In genomic region chr1:84146375-84147032, GRCh38 we compare ENCODE assay signal across 9 cellular contexts. TPM values are rescaled to one million over a fixed set of nuclear protein-coding genes. Genes with fewer than 3 reads are reported as not detected.
DNase-seq lines count a peak whose midpoint lies in the region; ATAC-seq, FAIRE-seq and TF ChIP-seq lines count a peak whose summit lies in the region.
"Had no signal": no experiment of that assay in that cellular context is flagged by ENCODE, and none has a peak within 500 bp of the region (broad histone marks: within the 10 kb centered on the region; RNA-seq: fewer than 3 reads in every experiment).

No MANE protein-coding gene starts in this region.

- in situ Hi-C loops in Panc1 (cut with HindIII; ENCODE audit: low pct_unique_long_range_greater_than_20kb, low sequenced_read_pairs) = no loop called here

- peaks cover 18% of the 10 kb centered on the region for H3K36me3 Mint-ChIP-seq in activated CD4-positive, alpha-beta T cell treated with anti-CD3 and anti-CD28 coated beads, Interleukin-2, amount 10 ng/mL, durations not matched to agents 7 days and 5 days (ENCODE audit: low read depth)
- H3K36me3 Mint-ChIP-seq in progenitor cell of endocrine pancreas (ENCODE audit: insufficient read depth) = peaks cover 11% of the 10 kb centered on the region

- H3K27ac ChIP-seq in Panc1 (ENCODE audit: low read length) (no peak overlapping the region; the same call in 1 of the 2 replicates), stomach (peak overlapping the region in 4 of 5 donors; percentile 66 to 78 (median 72)), ovary (no peak overlapping the region)

- peaks cover 46% of the 10 kb centered on the region for H3K4me1 Mint-ChIP-seq in activated CD4-positive, alpha-beta T cell treated with anti-CD3 and anti-CD28 coated beads, Interleukin-2, amount 10 ng/mL, durations not matched to agents 7 days and 5 days
- H3K4me1 Mint-ChIP-seq in progenitor cell of endocrine pancreas (ENCODE audit: low read depth) = peaks cover 15% of the 10 kb centered on the region
- H3K4me1 Mint-ChIP-seq: H9 had no signal

- no peak for DNase-seq in activated CD4-positive, alpha-beta T cell treated with anti-CD3 and anti-CD28 coated beads, Interleukin-2, amount 10 ng/mL, durations not matched to agents 7 days and 5 days
- no peak for DNase-seq in activated CD4-positive, alpha-beta T cell treated with anti-CD3 and anti-CD28 coated beads for 4 hours
- DNase-seq in Panc1 (ENCODE audit: low read depth, low spot score) (peak; percentile 56), epithelial cell of esophagus (ENCODE audit: low read depth) (peak; percentile 67), stomach (no peak), progenitor cell of endocrine pancreas (ENCODE audit: low spot score, unreplicated experiment) (no peak), ovary (no peak), GM12892 (ENCODE audit: insufficient read length) (no peak)
- DNase-seq: H9 had no signal

- H3K4me3 Mint-ChIP-seq in activated CD4-positive, alpha-beta T cell treated with anti-CD3 and anti-CD28 coated beads, Interleukin-2, amount 10 ng/mL, durations not matched to agents 7 days and 5 days = peak overlapping the region; percentile 97
- H3K4me3 Mint-ChIP-seq in progenitor cell of endocrine pancreas (ENCODE audit: low read depth) = no peak overlapping the region
- H3K4me3 Mint-ChIP-seq: H9 had no signal

- no peak for FAIRE-seq in GM12892 (lab: Jason Lieb, UNC)

- no peak for TF ChIP-seq POLR2A in stomach (IDR thresholded peaks at IDR 0.05)
- no peak for TF ChIP-seq POLR2A in ovary (IDR thresholded peaks at IDR 0.05)
- TF ChIP-seq POLR2A in GM12892 (IDR thresholded peaks at IDR 0.05; ENCODE audit: low read depth, low read length) = no peak

- 32 to 62% (median 45%) methylated on average over 4 of the region's 4 CpGs for WGBS in stomach, 5 donors
- WGBS in ovary, 3 donors = 80 to 88% (median 84%) methylated on average over 4 of the region's 4 CpGs

- H3K9me3 Mint-ChIP-seq in activated CD4-positive, alpha-beta T cell treated with anti-CD3 and anti-CD28 coated beads, Interleukin-2, amount 10 ng/mL, durations not matched to agents 7 days and 5 days = peaks cover 2% of the 10 kb centered on the region
- no peaks in the 10 kb centered on the region for H3K9me3 Mint-ChIP-seq in progenitor cell of endocrine pancreas (ENCODE audit: low read depth)
- H3K9me3 Mint-ChIP-seq: H9 had no signal

- intact Hi-C loops in Panc1 (cut with micrococcal nuclease; ENCODE audit: unreplicated experiment) (loop anchor here (5.0 to 10.0 kb wide), 2 partner anchors 456 to 618 kb away; no protein-coding TSS in a partner anchor), stomach (cut with DNase I; ENCODE audit: low total_unique reads) (no loop called here), ovary (cut with DNase I) (loop anchor here in 2 of 4 donors (10.0 kb wide), 2 partner anchors 608 to 618 kb away; no protein-coding TSS in a partner anchor)

- peak overlapping the region; percentile 99 for H3K27ac Mint-ChIP-seq in activated CD4-positive, alpha-beta T cell treated with anti-CD3 and anti-CD28 coated beads, Interleukin-2, amount 10 ng/mL, durations not matched to agents 7 days and 5 days
- H3K27ac Mint-ChIP-seq in progenitor cell of endocrine pancreas = no peak overlapping the region
- H3K27ac Mint-ChIP-seq: H9 had no signal

- CTCF ChIA-PET in activated CD4-positive, alpha-beta T cell treated with anti-CD3 and anti-CD28 coated beads, Interleukin-2, amount 10 ng/mL, durations not matched to agents 7 days and 5 days (lab: Charles Lee) = interaction anchor here (1.0 kb wide), 1 partner anchor 21 kb away, joined by 4 read pairs; no protein-coding TSS in a partner anchor
- CTCF ChIA-PET in Panc1 (lab: Charles Lee) = interaction anchor here (0.5 kb wide), 1 partner anchor 85 kb away, joined by 5 read pairs; no protein-coding TSS in a partner anchor

- no peaks in the 10 kb centered on the region for H3K27me3 ChIP-seq in Panc1 (ENCODE audit: control insufficient read depth, insufficient read depth, low read length)
- no peaks in the 10 kb centered on the region for H3K27me3 ChIP-seq in stomach
- H3K27me3 ChIP-seq in ovary = no peaks in the 10 kb centered on the region

- TF ChIP-seq CTCF in Panc1 (IDR thresholded peaks at IDR 0.05) (no peak), epithelial cell of esophagus (IDR thresholded peaks at IDR 0.05; ENCODE audit: insufficient read depth, low read depth, low read length, missing control alignments) (no peak), stomach (IDR thresholded peaks at IDR 0.05) (no peak), progenitor cell of endocrine pancreas (IDR thresholded peaks at IDR 0.05; ENCODE audit: unreplicated experiment) (no peak), ovary (IDR thresholded peaks at IDR 0.05) (no peak)

- ATAC-seq in Panc1 = peak; percentile 73; the same call in 1 of the 2 replicates

- BruUV-seq in Panc1 (replicated peaks; lab: Mats Ljungman, UMichigan) = no TSS peak

- no peaks in the 10 kb centered on the region for H3K27me3 Mint-ChIP-seq in activated CD4-positive, alpha-beta T cell treated with anti-CD3 and anti-CD28 coated beads, Interleukin-2, amount 10 ng/mL, durations not matched to agents 7 days and 5 days
- H3K27me3 Mint-ChIP-seq in progenitor cell of endocrine pancreas = no peaks in the 10 kb centered on the region

- POLR2A ChIA-PET in activated CD4-positive, alpha-beta T cell treated with anti-CD3 and anti-CD28 coated beads, Interleukin-2, amount 10 ng/mL, durations not matched to agents 7 days and 5 days (lab: Charles Lee) = interaction anchor here (0.6 kb wide), 1 partner anchor 148 kb away, joined by 3 read pairs; the partner anchor contains the start of gene TTLL7
- POLR2A ChIA-PET in Panc1 (lab: Charles Lee) = no interaction called here

- peaks cover 22% of the 10 kb centered on the region for H3K4me1 ChIP-seq in Panc1 (ENCODE audit: control insufficient read depth, insufficient read depth, low read length)
- H3K4me1 ChIP-seq in stomach = peaks cover 0 to 39% (median 7%) of the 10 kb centered on the region in 4 donors
- H3K4me1 ChIP-seq in ovary (ENCODE audit: insufficient read depth) = no peaks in the 10 kb centered on the region

- TF ChIP-seq EP300 in stomach (IDR thresholded peaks at IDR 0.05) (no peak), ovary (IDR thresholded peaks at IDR 0.05) (no peak)

- no peaks in the 10 kb centered on the region for H3K36me3 ChIP-seq in Panc1 (ENCODE audit: control insufficient read depth, insufficient read depth, low read length)
- H3K36me3 ChIP-seq in stomach = no peaks in the 10 kb centered on the region
- H3K36me3 ChIP-seq in ovary = no peaks in the 10 kb centered on the region

- H3K4me3 ChIP-seq in Panc1 (ENCODE audit: low read depth in 2 of 2, low read length in 2 of 2) = no peak overlapping the region
- H3K4me3 ChIP-seq in epithelial cell of esophagus (ENCODE audit: low read length) = no peak overlapping the region
- peak overlapping the region in 3 of 4 donors; percentile 24 to 31 (median 27) for H3K4me3 ChIP-seq in stomach
- no peak overlapping the region for H3K4me3 ChIP-seq in ovary

- H3K9me3 ChIP-seq in Panc1 (ENCODE audit: control insufficient read depth, insufficient read depth, low read depth, low read length) (no peaks in the 10 kb centered on the region), stomach (no peaks in the 10 kb centered on the region), ovary (no peaks in the 10 kb centered on the region)

RNA-seq across cellular contexts. Expression of gene PRKACB, which starts 2.4 kb away (rescaled TPM):
- 100 to 1,000 TPM; 108 to 119 TPM for total RNA-seq in activated CD4-positive, alpha-beta T cell treated with anti-CD3 and anti-CD28 coated beads, Interleukin-2, amount 10 ng/mL, durations not matched to agents 7 days and 5 days
- 54.9 TPM for total RNA-seq in Panc1 (2021; ENCODE audit: unreplicated experiment)
- 16.6 TPM for polyA plus RNA-seq in Panc1 (2012; ENCODE audit: insufficient read length)
- 10 to 100 TPM; 21.4 to 64.8 (median 43.8) TPM for total RNA-seq in stomach
- 10 to 100 TPM; 13.8 to 33.1 (median 29.6) TPM for polyA plus RNA-seq in stomach
- 96.0 and 101 TPM in 2 replicates for total RNA-seq in progenitor cell of endocrine pancreas
- total RNA-seq in ovary = 10 to 100 TPM; 11.7 to 41.9 (median 32.0) TPM
- polyA plus RNA-seq in ovary = 10 to 100 TPM; 10.3 to 26.1 TPM
- 6.4 TPM for polyA plus RNA-seq in GM12892 (2012; ENCODE audit: missing spikeins)

Comparison
In these comparisons a context has a peak if more than half of its experiments do, and no peak if none do; other contexts are left out.
1. DNase-seq: peak in Panc1 (single experiment) and epithelial cell of esophagus (single experiment); none in activated CD4-positive, alpha-beta T cell treated with anti-CD3 and anti-CD28 coated beads, Interleukin-2, amount 10 ng/mL, durations not matched to agents 7 days and 5 days (single experiment), activated CD4-positive, alpha-beta T cell treated with anti-CD3 and anti-CD28 coated beads for 4 hours (0 of 2), stomach (single experiment), progenitor cell of endocrine pancreas (single experiment), ovary (0 of 5) and GM12892 (single experiment).
2. H3K27ac ChIP-seq: peak in stomach (4 of 5); none in Panc1 (single experiment) and ovary (0 of 2).
3. H3K4me3 ChIP-seq: peak in stomach (3 of 4); none in Panc1 (0 of 2), epithelial cell of esophagus (single experiment) and ovary (single experiment).